ENCODE assay signal across 1 cellular context in genomic region chr22:43293259-43293658, GRCh38.
TF ChIP-seq lines count a peak whose summit lies in the region.

No MANE protein-coding gene starts in this region.

TF ChIP-seq in K562, 482 proteins besides CTCF, POLR2A, EP300 and RAD21 (continues in another document):
- TF ChIP-seq ZBTB17 (CRISPR knock-in tag; IDR thresholded peaks at IDR 0.05) = no peak
- peak; percentile 54 to 81 for TF ChIP-seq E2F6 (IDR thresholded peaks at IDR 0.05; ENCODE audit: borderline replicate concordance in 1 of 2, extremely low read depth in 1 of 2, insufficient read depth in 1 of 2, insufficient read length in 1 of 2, low read depth in 1 of 2, low read length in 1 of 2, poor library complexity in 1 of 2, severe bottlenecking in 1 of 2)
- no peak for TF ChIP-seq PRMT5 (CRISPR knock-in tag; IDR thresholded peaks at IDR 0.05)
- TF ChIP-seq BHLHE40 (IDR thresholded peaks at IDR 0.05; ENCODE audit: low read length) = peak; percentile 33; the same call in 1 of the 2 replicates
- no peak for TF ChIP-seq TCF15 (CRISPR knock-in tag; IDR thresholded peaks at IDR 0.05)
- no peak for TF ChIP-seq ZNF79 (CRISPR knock-in tag; IDR thresholded peaks at IDR 0.05; ENCODE audit: low read depth)
- no peak for TF ChIP-seq RBM34 (IDR thresholded peaks at IDR 0.05; ENCODE audit: borderline replicate concordance, insufficient read depth, low read length)
- TF ChIP-seq SNRNP70 (optimal IDR thresholded peaks at IDR 0.05; ENCODE audit: low read depth, low read length) = no peak
- peak; percentile 29; the same call in 1 of the 2 replicates for TF ChIP-seq ZNF324 (CRISPR knock-in tag; IDR thresholded peaks at IDR 0.05)
- no peak for TF ChIP-seq ZEB2 (IDR thresholded peaks at IDR 0.05)
- TF ChIP-seq ZNF77 (CRISPR knock-in tag; IDR thresholded peaks at IDR 0.05) = no peak
- TF ChIP-seq HMGN3 (IDR thresholded peaks at IDR 0.05; ENCODE audit: borderline replicate concordance, extremely low read depth, insufficient read length, low read depth, low read length) = no peak
- TF ChIP-seq ERF (CRISPR knock-in tag; IDR thresholded peaks at IDR 0.05) = no peak
- TF ChIP-seq ZC3H8 (IDR thresholded peaks at IDR 0.05) = no peak
- TF ChIP-seq HOXB6 (CRISPR knock-in tag; IDR thresholded peaks at IDR 0.05; ENCODE audit: borderline replicate concordance) = no peak
- TF ChIP-seq CREB5 (CRISPR knock-in tag; IDR thresholded peaks at IDR 0.05) = no peak
- no peak for TF ChIP-seq HDAC8 (tag; IDR thresholded peaks at IDR 0.05)
- peak; percentile 29; the same call in 1 of the 2 replicates for TF ChIP-seq FOXP4 (CRISPR knock-in tag; IDR thresholded peaks at IDR 0.05; ENCODE audit: borderline replicate concordance)
- no peak for TF ChIP-seq POLR2AphosphoS2 (IDR thresholded peaks at IDR 0.05; ENCODE audit: low read length)
- TF ChIP-seq GABPB1 (CRISPR knock-in tag; IDR thresholded peaks at IDR 0.05) = 0 out of 2 replicates have a peak, but pooled peaks have one; percentile 6
- TF ChIP-seq E2F1 (CRISPR knock-in tag; IDR thresholded peaks at IDR 0.05) = no peak
- no peak for TF ChIP-seq ARHGAP35 (IDR thresholded peaks at IDR 0.05; ENCODE audit: partially characterized antibody)
- TF ChIP-seq ETV1 (tag; conservative IDR thresholded peaks at IDR 0.05; ENCODE audit: low read depth) = no peak
- TF ChIP-seq CREB3 (tag; conservative IDR thresholded peaks at IDR 0.05; ENCODE audit: low read depth) = 0 out of 2 replicates have a peak, but pooled peaks have one; percentile 51
- TF ChIP-seq RREB1 (CRISPR knock-in tag; IDR thresholded peaks at IDR 0.05) = no peak; the same call in 1 of the 2 replicates
- no peak for TF ChIP-seq STAG1 (CRISPR knock-in tag; IDR thresholded peaks at IDR 0.05; ENCODE audit: borderline replicate concordance)
- TF ChIP-seq CREB3L1 (IDR thresholded peaks at IDR 0.05; ENCODE audit: borderline replicate concordance, low read depth) = no peak
- TF ChIP-seq SMAD4 (CRISPR knock-in tag; conservative IDR thresholded peaks at IDR 0.05) = no peak
- TF ChIP-seq TEAD4 (IDR thresholded peaks at IDR 0.05; ENCODE audit: low read length) = no peak
- peak; percentile 72; the same call in 1 of the 2 replicates for TF ChIP-seq TEAD4 (CRISPR knock-in tag; IDR thresholded peaks at IDR 0.05; ENCODE audit: borderline replicate concordance)
- TF ChIP-seq RCOR1 (IDR thresholded peaks at IDR 0.05; ENCODE audit: borderline replicate concordance in 1 of 2, low read depth in 2 of 2, low read length in 2 of 2) = peak in 1 of 2 experiments; percentile 56; a peak in 1 of 4 replicates
- TF ChIP-seq ARID4B (CRISPR knock-in tag; IDR thresholded peaks at IDR 0.05) = no peak
- TF ChIP-seq ZNF785 (CRISPR knock-in tag; IDR thresholded peaks at IDR 0.05) = no peak
- TF ChIP-seq HCFC1 (IDR thresholded peaks at IDR 0.05; ENCODE audit: low read depth, low read length) = no peak
- TF ChIP-seq ILF3 (IDR thresholded peaks at IDR 0.05; ENCODE audit: borderline replicate concordance) = no peak
- TF ChIP-seq KDM1A (IDR thresholded peaks at IDR 0.05) = peak; percentile 45 to 79; a peak in 3 of 4 replicates
- TF ChIP-seq BRCA1 (IDR thresholded peaks at IDR 0.05) = no peak
- no peak for TF ChIP-seq BRCA1 (CRISPR knock-in tag; IDR thresholded peaks at IDR 0.05)
- TF ChIP-seq BRD4 (IDR thresholded peaks at IDR 0.05) = no peak
- no peak for TF ChIP-seq DMBX1 (CRISPR knock-in tag; IDR thresholded peaks at IDR 0.05; ENCODE audit: borderline replicate concordance)
- 0 out of 2 replicates have a peak, but pooled peaks have one; percentile 35 for TF ChIP-seq ZNF76 (CRISPR knock-in tag; IDR thresholded peaks at IDR 0.05; ENCODE audit: borderline replicate concordance)
- TF ChIP-seq ETS1 (conservative IDR thresholded peaks at IDR 0.05; ENCODE audit: control insufficient read depth, low read depth, low read length) = no peak
